ENCODE assay signal across 27 cellular contexts in the genomic region with DNA sequence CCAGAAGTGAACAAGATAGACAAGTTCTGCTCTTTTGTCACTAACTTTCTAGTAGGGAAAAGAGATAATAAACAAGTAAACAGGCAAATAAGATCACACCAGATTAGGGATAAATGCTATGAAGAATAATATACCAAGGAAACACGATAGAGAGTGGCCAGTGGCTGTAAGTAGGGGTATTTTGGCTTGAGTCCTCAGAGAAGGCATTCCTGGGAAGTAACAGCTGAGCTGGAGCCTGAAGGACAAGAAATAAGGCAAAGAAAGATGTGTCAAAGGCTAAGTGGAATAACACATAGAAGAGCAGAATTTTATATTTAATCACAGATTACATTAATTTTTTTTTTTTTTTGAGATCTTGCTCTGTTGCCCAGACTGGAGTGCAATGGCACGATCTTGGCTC.
"Had no signal": no experiment of that assay in that cellular context is flagged by ENCODE, and none has a peak within 500 bp of the region (broad histone marks: within the 10 kb centered on the region; RNA-seq: fewer than 3 reads in every experiment).

No MANE protein-coding gene starts in this region.

- H3K36me3 ChIP-seq: stomach, suprapubic skin, thoracic aorta, thyroid gland, tibial artery, tibial nerve, transverse colon, upper lobe of left lung, upper lobe of right lung, uterus, vagina had no signal

- H3K27me3 ChIP-seq: stomach, suprapubic skin, testis, thyroid gland, tibial artery, tibial nerve, transverse colon, upper lobe of left lung, upper lobe of right lung, uterus, vagina had no signal

- H3K36me3 Mint-ChIP-seq: stimulated activated effector memory CD8-positive, alpha-beta T cell treated with anti-CD3 and anti-CD28 coated beads, Interleukin-12 subunit alpha, Interleukin-12 subunit beta, amount 100 ng/mL, for 72 hours; stimulated activated memory B cell treated with anti-CD40 and anti-IgM and Interleukin-4, amounts not matched to agents 10 μg/mL and 1 μg/mL and 100 μg/mL, for 72 hours; stimulated activated naive B cell treated with anti-CD40 and anti-IgM and Interleukin-4, amounts not matched to agents 10 μg/mL and 1 μg/mL and 100 μg/mL, for 72 hours; type B pancreatic cell had no signal

- H3K4me1 Mint-ChIP-seq: stimulated activated effector memory CD8-positive, alpha-beta T cell treated with anti-CD3 and anti-CD28 coated beads, Interleukin-12 subunit alpha, Interleukin-12 subunit beta, amount 100 ng/mL, for 72 hours; stimulated activated memory B cell treated with anti-CD40 and anti-IgM and Interleukin-4, amounts not matched to agents 10 μg/mL and 1 μg/mL and 100 μg/mL, for 72 hours; stimulated activated naive B cell treated with anti-CD40 and anti-IgM and Interleukin-4, amounts not matched to agents 10 μg/mL and 1 μg/mL and 100 μg/mL, for 72 hours; stimulated activated naive CD8-positive, alpha-beta T cell treated with anti-CD3 and anti-CD28 coated beads, Interleukin-15, amount 100 ng/mL, for 72 hours had no signal

- H3K4me1 ChIP-seq: stomach, suprapubic skin, testis, thyroid gland, tibial artery, tibial nerve, transverse colon, upper lobe of left lung, upper lobe of right lung, uterus, vagina had no signal

- H3K9me3 ChIP-seq: stomach, suprapubic skin, testis, thoracic aorta, thyroid gland, tibial artery, tibial nerve, transverse colon, upper lobe of left lung, upper lobe of right lung, uterus, vagina had no signal

- H3K9me3 Mint-ChIP-seq: stimulated activated memory B cell treated with anti-CD40 and anti-IgM and Interleukin-4, amounts not matched to agents 10 μg/mL and 1 μg/mL and 100 μg/mL, for 72 hours; stimulated activated naive CD8-positive, alpha-beta T cell treated with anti-CD3 and anti-CD28 coated beads, Interleukin-15, amount 100 ng/mL, for 72 hours; type B pancreatic cell had no signal

- H3K27ac ChIP-seq: stomach, suprapubic skin, testis, thoracic aorta, thyroid gland, tibial artery, tibial nerve, transverse colon, upper lobe of left lung, upper lobe of right lung, uterus, vagina had no signal

- H3K4me3 Mint-ChIP-seq: stimulated activated effector memory CD8-positive, alpha-beta T cell treated with anti-CD3 and anti-CD28 coated beads, Interleukin-12 subunit alpha, Interleukin-12 subunit beta, amount 100 ng/mL, for 72 hours; stimulated activated memory B cell treated with anti-CD40 and anti-IgM and Interleukin-4, amounts not matched to agents 10 μg/mL and 1 μg/mL and 100 μg/mL, for 72 hours; stimulated activated naive B cell treated with anti-CD40 and anti-IgM and Interleukin-4, amounts not matched to agents 10 μg/mL and 1 μg/mL and 100 μg/mL, for 72 hours; stimulated activated naive CD8-positive, alpha-beta T cell treated with anti-CD3 and anti-CD28 coated beads, Interleukin-15, amount 100 ng/mL, for 72 hours; stimulated activated naive CD8-positive, alpha-beta T cell treated with anti-CD3 and anti-CD28 coated beads, Interleukin-15, Interleukin-2, amounts not matched to agents 100 ng/mL and 50 ng/mL, for 24 hours; type B pancreatic cell had no signal

- H3K4me3 ChIP-seq: stomach, suprapubic skin, testis, thoracic aorta, thyroid gland, tibial artery, tibial nerve, transverse colon, upper lobe of left lung, upper lobe of right lung, uterus, vagina had no signal

- ATAC-seq: stimulated activated effector memory CD8-positive, alpha-beta T cell treated with anti-CD3 and anti-CD28 coated beads, Interleukin-12 subunit alpha, Interleukin-12 subunit beta, amount 100 ng/mL, for 72 hours; stimulated activated memory B cell treated with anti-CD40 and anti-IgM and Interleukin-4, amounts not matched to agents 10 μg/mL and 1 μg/mL and 100 μg/mL, for 72 hours; stimulated activated naive B cell treated with anti-CD40 and anti-IgM and Interleukin-4, amounts not matched to agents 10 μg/mL and 1 μg/mL and 100 μg/mL, for 72 hours; stimulated activated naive CD8-positive, alpha-beta T cell treated with anti-CD3 and anti-CD28 coated beads, Interleukin-15, amount 100 ng/mL, for 72 hours; stimulated activated naive CD8-positive, alpha-beta T cell treated with anti-CD3 and anti-CD28 coated beads, Interleukin-15, Interleukin-2, amounts not matched to agents 100 U/mL and 50 U/mL, for 24 hours; upper lobe of right lung had no signal

- DNase-seq: stimulated activated CD4-positive, alpha-beta T cell treated with anti-CD3 and anti-CD28 coated beads, Interleukin-2, amount 100 ng/mL, for 48 hours; stimulated activated CD4-positive, alpha-beta T cell treated with anti-CD3 and anti-CD28 coated beads, Interleukin-4, amount 100 ng/mL, for 1 hour; stimulated activated CD4-positive, alpha-beta T cell treated with anti-CD3 and anti-CD28 coated beads, Interleukin-4, amount 100 ng/mL, for 24 hours; stimulated activated CD4-positive, alpha-beta T cell treated with anti-CD3 and anti-CD28 coated beads, Interleukin-4, amount 100 ng/mL, for 4 hours; stimulated activated CD8-positive, alpha-beta memory T cell treated with anti-CD3 and anti-CD28 coated beads, Interleukin-4, amount 100 ng/mL, for 48 hours; stimulated activated naive B cell treated with anti-CD40 and anti-IgM and Interleukin-4, amounts not matched to agents 10 μg/mL and 1 μg/mL and 100 μg/mL, for 72 hours; stimulated activated naive CD4-positive, alpha-beta T cell; stimulated activated naive CD4-positive, alpha-beta T cell treated with Interleukin-2 at 50 U/mL for 16 hours; stimulated activated naive CD8-positive, alpha-beta T cell treated with anti-CD3 and anti-CD28 coated beads, Interleukin-15, amount 100 ng/mL, for 72 hours; stimulated activated naive CD8-positive, alpha-beta T cell treated with anti-CD3 and anti-CD28 coated beads, Interleukin-15, Interleukin-2, amounts not matched to agents 100 U/mL and 50 U/mL, for 24 hours; stomach; testis; thyroid gland; tibial artery; transverse colon; trophoblast cell; upper lobe of left lung; upper lobe of right lung; uterus had no signal

- H3K27ac Mint-ChIP-seq: stimulated activated effector memory CD8-positive, alpha-beta T cell treated with anti-CD3 and anti-CD28 coated beads, Interleukin-12 subunit alpha, Interleukin-12 subunit beta, amount 100 ng/mL, for 72 hours; stimulated activated memory B cell treated with anti-CD40 and anti-IgM and Interleukin-4, amounts not matched to agents 10 μg/mL and 1 μg/mL and 100 μg/mL, for 72 hours; stimulated activated naive B cell treated with anti-CD40 and anti-IgM and Interleukin-4, amounts not matched to agents 10 μg/mL and 1 μg/mL and 100 μg/mL, for 72 hours; stimulated activated naive CD8-positive, alpha-beta T cell treated with anti-CD3 and anti-CD28 coated beads, Interleukin-15, amount 100 ng/mL, for 72 hours; stimulated activated naive CD8-positive, alpha-beta T cell treated with anti-CD3 and anti-CD28 coated beads, Interleukin-15, Interleukin-2, amounts not matched to agents 100 ng/mL and 50 ng/mL, for 24 hours; type B pancreatic cell had no signal

- H3K27me3 Mint-ChIP-seq: stimulated activated memory B cell treated with anti-CD40 and anti-IgM and Interleukin-4, amounts not matched to agents 10 μg/mL and 1 μg/mL and 100 μg/mL, for 72 hours; stimulated activated naive B cell treated with anti-CD40 and anti-IgM and Interleukin-4, amounts not matched to agents 10 μg/mL and 1 μg/mL and 100 μg/mL, for 72 hours; stimulated activated naive CD8-positive, alpha-beta T cell treated with anti-CD3 and anti-CD28 coated beads, Interleukin-15, amount 100 ng/mL, for 72 hours; stimulated activated naive CD8-positive, alpha-beta T cell treated with anti-CD3 and anti-CD28 coated beads, Interleukin-15, Interleukin-2, amounts not matched to agents 100 ng/mL and 50 ng/mL, for 24 hours had no signal
